Comparison of ENCODE assay signal across 28 cellular contexts in the genomic region with DNA sequence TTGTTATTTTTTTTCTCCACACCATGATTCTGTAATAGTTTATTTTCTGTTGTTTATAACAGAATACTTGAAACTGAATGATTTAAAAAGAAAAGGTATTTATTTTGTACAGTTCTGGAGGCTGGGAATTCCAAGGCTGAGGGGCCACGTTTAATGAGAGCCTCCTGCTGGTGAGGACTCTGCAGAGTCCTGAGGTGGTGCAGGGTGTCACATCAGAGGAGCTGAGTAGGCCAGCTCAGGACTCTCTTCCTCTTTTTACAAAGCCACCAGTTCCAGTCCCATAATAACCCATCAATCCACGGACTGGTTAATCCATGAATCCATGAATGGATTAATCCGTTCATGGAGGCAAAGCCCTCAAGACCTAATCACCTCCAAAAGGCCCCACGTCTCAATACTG.
DNase-seq lines count a peak whose midpoint lies in the region; ATAC-seq, FAIRE-seq and TF ChIP-seq lines count a peak whose summit lies in the region.
"Had no signal": no experiment of that assay in that cellular context is flagged by ENCODE, and none has a peak within 500 bp of the region (broad histone marks: within the 10 kb centered on the region; RNA-seq: fewer than 3 reads in every experiment).

No MANE protein-coding gene starts in this region.

- H3K4ac ChIP-seq in H1 (replicated peaks; ENCODE audit: insufficient read length, low read depth, low read length) = no peak overlapping the region

- no peak overlapping the region for H3K9ac ChIP-seq in H1 (replicated peaks in 1 of 4; ENCODE audit: extremely low read depth in 1 of 4, low read depth in 3 of 4, low read length in 3 of 4)

- H3K79me1 ChIP-seq in H1 (ENCODE audit: low read depth, low read length) = no peaks in the 10 kb centered on the region

- H3K4me1 ChIP-seq in H1 (replicated peaks in 1 of 4; ENCODE audit: control insufficient read depth in 3 of 4, insufficient read depth in 4 of 4, low read length in 3 of 4) (no peaks in the 10 kb centered on the region), small intestine (ENCODE audit: control insufficient read depth in 2 of 2, insufficient read depth in 1 of 2, low read depth in 1 of 2, low read length in 1 of 2) (no peaks in the 10 kb centered on the region)
- H3K4me1 ChIP-seq: BE2C, tibial nerve had no signal

- TF ChIP-seq RAD21 in H1 (IDR thresholded peaks at IDR 0.05 in 1 of 2, conservative IDR thresholded peaks at IDR 0.05 in 1 of 2; ENCODE audit: low read depth in 2 of 2, low read length in 2 of 2) = no peak; a peak in 1 of 4 replicates

- H2BK12ac ChIP-seq in H1 (ENCODE audit: low read depth, low read length) = no peak overlapping the region

- CTCF ChIA-PET in H1 (lab: Charles Lee; ENCODE audit: partially characterized antibody) = interaction anchor here (0.6 to 1.8 kb wide), 10 partner anchors 11 to 306 kb away, joined by 3 to 4 read pairs (median 3); no protein-coding TSS in a partner anchor

- no peak overlapping the region for H3K4me3 ChIP-seq in H1 (ENCODE audit: extremely low read depth in 1 of 4, insufficient read depth in 2 of 4, low read depth in 3 of 4, low read length in 4 of 4)
- no peak overlapping the region for H3K4me3 ChIP-seq in small intestine (ENCODE audit: low read depth in 1 of 2, low read length in 2 of 2)
- H3K4me3 ChIP-seq: mucosa of descending colon, SJSA1, tibial nerve had no signal

- no peak overlapping the region for H2AFZ ChIP-seq in H1 (ENCODE audit: low read length)

- H3K9me3 ChIP-seq in H1 (ENCODE audit: insufficient read depth in 2 of 2, low read depth in 1 of 2, low read length in 1 of 2) = no peaks in the 10 kb centered on the region
- H3K9me3 ChIP-seq in small intestine (ENCODE audit: control insufficient read depth, low read depth) = no peaks in the 10 kb centered on the region
- H3K9me3 ChIP-seq: BE2C, mucosa of descending colon, SJSA1, tibial nerve had no signal

- no peak overlapping the region for H2BK120ac ChIP-seq in H1 (replicated peaks; ENCODE audit: low read depth, low read length)

- H4K8ac ChIP-seq in H1 (ENCODE audit: extremely low read depth, insufficient read depth, low read length) = no peak overlapping the region

- WGBS in H1 (ENCODE audit: extremely low coverage in 1 of 2, insufficient coverage in 1 of 2, insufficient read length in 1 of 2, insufficient replicate concordance in 2 of 2, low coverage in 1 of 2, low lambda C conversion rate in 2 of 2, missing lambda C conversion rate in 1 of 2), 2 experiments = 66% methylated on average over 4 of the region's 4 CpGs; no CpG with 5 or more reads in 1 of the 2 experiments
- 39 to 61% (median 48%) methylated on average over 4 of the region's 4 CpGs for WGBS in small intestine, 3 donors

- peak in 2 of 3 experiments; percentile 12 to 20; a peak in 2 of 4 replicates for TF ChIP-seq CTCF in H1 (IDR thresholded peaks at IDR 0.05; ENCODE audit: control extremely low read depth in 1 of 3, insufficient read depth in 1 of 3, low read depth in 1 of 3, low read length in 3 of 3)

- TF ChIP-seq POLR2A in H1 (IDR thresholded peaks at IDR 0.05; ENCODE audit: control extremely low read depth in 1 of 2, low read depth in 2 of 2, low read length in 2 of 2) = no peak

- no peak for FAIRE-seq in H1 (lab: Jason Lieb, UNC)
- FAIRE-seq in small intestine (lab: Jason Lieb, UNC) = no peak
- FAIRE-seq: bronchial epithelial cell, GM18507, H54 had no signal

- peak; percentile 56 for ATAC-seq in GM18868 (IDR thresholded peaks at IDR 0.05; ENCODE audit: unreplicated experiment)
- no peak for ATAC-seq in HG02970 (IDR thresholded peaks at IDR 0.05; ENCODE audit: low FRiP score, unreplicated experiment)
- ATAC-seq: activated CD8-positive, alpha-beta T cell treated with anti-CD3 and anti-CD28 coated beads, Interleukin-2, amount 10 ng/mL, durations not matched to agents 7 days and 5 days; CD8-positive, alpha-beta T cell; mucosa of descending colon; natural killer cell; stimulated activated effector memory CD8-positive, alpha-beta T cell treated with anti-CD3 and anti-CD28 coated beads, Interleukin-12 subunit alpha, Interleukin-12 subunit beta, amount 100 ng/mL, for 72 hours had no signal

- DNase-seq in Kasumi-1 (lab: John Stamatoyannopoulos, UW) = peak; percentile 12 to 14
- peak; percentile 17 for DNase-seq in RPMI7951 (ENCODE audit: low read depth)
- no peak for DNase-seq in H1 (ENCODE audit: low read depth in 1 of 2, low spot score in 2 of 2)
- no peak for DNase-seq in SHP77 treated with DMSO at 0.1 percent for 48 hours (lab: John Stamatoyannopoulos, UW)
- DNase-seq in small intestine = no peak
- no peak for DNase-seq in hepatic stellate cell (ENCODE audit: low spot score)
- DNase-seq: activated CD8-positive, alpha-beta T cell treated with anti-CD3 and anti-CD28 coated beads, Interleukin-2, amount 10 ng/mL, durations not matched to agents 7 days and 5 days; activated effector memory CD4-positive, alpha-beta T cell treated with anti-CD3 and anti-CD28 coated beads, Interleukin-2, amount 50 U/mL, for 16 hours; activated naive CD8-positive, alpha-beta T cell treated with anti-CD3 and anti-CD28 coated beads for 36 hours; activated T-cell treated with anti-CD3 and anti-CD28 coated beads for 4 hours; anterior cingulate cortex; BE2C; CD8-positive, alpha-beta T cell; mammary epithelial cell; mucosa of descending colon; natural killer cell; NCI-H2029; NCI-H226; NCI-H69; nucleus accumbens had no signal

- no peak overlapping the region for H2AK5ac ChIP-seq in H1 (ENCODE audit: low read depth, low read length)

- peaks cover 0 to 3% of the 10 kb centered on the region in 2 experiments for H4K20me1 ChIP-seq in H1 (replicated peaks in 1 of 2; ENCODE audit: control insufficient read depth in 1 of 2, insufficient read depth in 2 of 2, low read length in 2 of 2)

- H3K27me3 ChIP-seq in H1 (replicated peaks in 1 of 4; ENCODE audit: control insufficient read depth in 3 of 4, extremely low read depth in 1 of 4, insufficient read depth in 3 of 4, low read length in 3 of 4) = no peaks in the 10 kb centered on the region
- H3K27me3 ChIP-seq in small intestine (ENCODE audit: control insufficient read depth in 2 of 2, insufficient read depth in 2 of 2, low read length in 2 of 2) = peaks cover 0 to 2% of the 10 kb centered on the region in 2 donors
- H3K27me3 ChIP-seq: BE2C, SJSA1, tibial nerve had no signal

- H3K36me3 ChIP-seq in H1 (ENCODE audit: control insufficient read depth in 2 of 4, insufficient read depth in 4 of 4, low read length in 3 of 4) = no peaks in the 10 kb centered on the region
- H3K36me3 ChIP-seq in small intestine (ENCODE audit: control insufficient read depth in 2 of 2, insufficient read depth in 2 of 2, low read length in 2 of 2) = no peaks in the 10 kb centered on the region
- H3K36me3 ChIP-seq: BE2C, SJSA1, tibial nerve had no signal

- H3K27ac ChIP-seq in H1 (ENCODE audit: low read depth, low read length) (no peak overlapping the region), small intestine (ENCODE audit: low read depth in 1 of 2, low read length in 1 of 2) (no peak overlapping the region)
- H3K27ac ChIP-seq: SJSA1, tibial nerve had no signal

- no peaks in the 10 kb centered on the region for H3K79me2 ChIP-seq in H1 (ENCODE audit: control insufficient read depth in 1 of 2, insufficient read depth in 2 of 2, low read length in 2 of 2)

- no peak overlapping the region for H2BK5ac ChIP-seq in H1 (ENCODE audit: low read depth, low read length)

- no peak overlapping the region for H3K18ac ChIP-seq in H1 (ENCODE audit: extremely low read depth, low read length)

- H3K23me2 ChIP-seq in H1 (ENCODE audit: low read depth, low read length) = no peaks in the 10 kb centered on the region

- no peak overlapping the region for H4K91ac ChIP-seq in H1 (replicated peaks; ENCODE audit: insufficient read length, low read length)

- H3K14ac ChIP-seq in H1 (ENCODE audit: insufficient read length) = no peak overlapping the region

- no peak overlapping the region for H4K5ac ChIP-seq in H1 (ENCODE audit: insufficient read length, low read depth, low read length)

- H3K56ac ChIP-seq in H1 (replicated peaks; ENCODE audit: insufficient read length, low read depth, low read length) = no peak overlapping the region

- no peak overlapping the region for H3K23ac ChIP-seq in H1 (ENCODE audit: insufficient read length)

- H3K4me2 ChIP-seq in H1 (ENCODE audit: insufficient read depth in 1 of 2, low read depth in 2 of 2, low read length in 2 of 2) = no peak overlapping the region

- no peak for TF ChIP-seq EP300 in H1 (IDR thresholded peaks at IDR 0.05; ENCODE audit: borderline replicate concordance in 1 of 2, low read depth in 2 of 2, low read length in 2 of 2)

- no peak overlapping the region for H2BK15ac ChIP-seq in H1 (ENCODE audit: low read length)

- POLR2A ChIA-PET in H1 (lab: Charles Lee; ENCODE audit: partially characterized antibody) = no interaction called here

- H2BK20ac ChIP-seq in H1 (ENCODE audit: low read length) = no peak overlapping the region

TF ChIP-seq in H1, 55 proteins besides CTCF, POLR2A, EP300 and RAD21:
- TF ChIP-seq TAF7 (optimal IDR thresholded peaks at IDR 0.05; ENCODE audit: borderline replicate concordance, low read depth, low read length) = no peak
- TF ChIP-seq ZNF274 (IDR thresholded peaks at IDR 0.05; ENCODE audit: borderline replicate concordance, extremely low read depth, low read length) = no peak
- TF ChIP-seq SUZ12 (IDR thresholded peaks at IDR 0.05; ENCODE audit: low read length) = no peak
- TF ChIP-seq TBP (IDR thresholded peaks at IDR 0.05; ENCODE audit: low read depth, low read length) = no peak

Comparison
In these comparisons a context has a peak if more than half of its experiments do, and no peak if none do; other contexts are left out.
1. DNase-seq: peak in Kasumi-1 (2 of 2) and RPMI7951 (single experiment); none in H1 (0 of 2), SHP77 treated with DMSO at 0.1 percent for 48 hours (single experiment), small intestine (single experiment) and hepatic stellate cell (single experiment).